1 cellular context compared by ENCODE assay signal in the genomic region with DNA sequence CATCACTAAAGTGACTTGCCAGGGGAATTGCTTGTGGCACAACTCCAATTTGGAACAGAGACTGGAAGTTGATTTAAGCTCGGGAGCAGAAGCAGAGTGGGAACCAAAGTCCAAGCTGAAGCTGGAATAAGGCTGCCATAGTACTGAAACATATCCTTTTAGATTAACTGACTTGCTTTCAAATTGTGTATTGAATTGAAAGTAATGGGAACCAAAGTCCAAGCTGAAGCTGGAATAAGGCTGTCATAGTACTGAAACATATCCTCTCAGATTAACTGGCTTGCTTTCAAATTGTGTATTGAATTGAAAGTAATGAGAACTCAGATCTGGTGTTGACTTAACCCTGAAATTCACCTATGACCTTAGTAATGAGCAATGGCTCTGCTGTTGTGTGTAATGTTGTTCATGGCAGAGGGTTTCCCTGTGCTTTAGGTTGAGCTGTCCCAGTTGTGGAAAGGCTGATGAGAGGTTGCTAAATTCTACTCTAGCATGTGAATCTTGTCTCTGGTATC.
A peak's percentile ranks its signal among the peaks of the same experiment; 100 is the strongest.
TF ChIP-seq lines count a peak whose summit lies in the region.

No MANE protein-coding gene starts in this region.

TF ChIP-seq in HepG2, 621 proteins besides CTCF, POLR2A, EP300 and RAD21 (continued from another document and continues in another):
- TF ChIP-seq ARID4A (CRISPR knock-in tag; IDR thresholded peaks at IDR 0.05; ENCODE audit: borderline replicate concordance) (no peak), FOXJ3 (CRISPR knock-in tag; IDR thresholded peaks at IDR 0.05; ENCODE audit: borderline replicate concordance) (peak; percentile 58; the same call in 1 of the 2 replicates), IKZF4 (CRISPR knock-in tag; IDR thresholded peaks at IDR 0.05; ENCODE audit: borderline replicate concordance, low read depth, not compliant biosample characterization) (no peak), PAX8 (CRISPR knock-in tag; IDR thresholded peaks at IDR 0.05; ENCODE audit: borderline replicate concordance) (no peak), CHD2 (IDR thresholded peaks at IDR 0.05; ENCODE audit: low read depth, low read length) (no peak), ZGPAT (CRISPR knock-in tag; IDR thresholded peaks at IDR 0.05) (peak; percentile 28; the same call in 1 of the 2 replicates), ETV6 (CRISPR knock-in tag; conservative IDR thresholded peaks at IDR 0.05) (no peak), NFIC (IDR thresholded peaks at IDR 0.05; ENCODE audit: low read length) (0 out of 2 replicates have a peak, but pooled peaks have one; percentile 37), ZMYM2 (CRISPR knock-in tag; IDR thresholded peaks at IDR 0.05) (no peak), ARID3A (IDR thresholded peaks at IDR 0.05; ENCODE audit: low read depth, low read length) (peak; percentile 87), ZNF430 (CRISPR knock-in tag; IDR thresholded peaks at IDR 0.05) (peak; percentile 55; the same call in 1 of the 2 replicates), KAT8 (CRISPR knock-in tag; IDR thresholded peaks at IDR 0.05) (no peak), SNAPC4 (CRISPR knock-in tag; IDR thresholded peaks at IDR 0.05) (no peak), ZNF292 (CRISPR knock-in tag; IDR thresholded peaks at IDR 0.05; ENCODE audit: borderline replicate concordance, low read depth) (no peak), MAFK (conservative IDR thresholded peaks at IDR 0.05 in 1 of 2, IDR thresholded peaks at IDR 0.05 in 1 of 2; ENCODE audit: low read length in 2 of 2) (no peak), ZNF484 (CRISPR knock-in tag; IDR thresholded peaks at IDR 0.05; ENCODE audit: borderline replicate concordance, low read depth) (no peak), ARID5B (CRISPR knock-in tag; IDR thresholded peaks at IDR 0.05) (peak; percentile 77), NR2F6 (IDR thresholded peaks at IDR 0.05) (peak; percentile 97), NR2F6 (CRISPR knock-in tag; IDR thresholded peaks at IDR 0.05) (peak; percentile 95), NR2F2 (IDR thresholded peaks at IDR 0.05; ENCODE audit: borderline replicate concordance, low read depth) (peak; percentile 96), ZNF407 (CRISPR knock-in tag; IDR thresholded peaks at IDR 0.05; ENCODE audit: not compliant biosample characterization) (no peak), SATB2 (CRISPR knock-in tag; IDR thresholded peaks at IDR 0.05) (no peak), CEBPG (CRISPR knock-in tag; IDR thresholded peaks at IDR 0.05) (peak; percentile 31; the same call in 1 of the 2 replicates)
